Comparison of ENCODE assay signal across 8 cellular contexts in the genomic region with DNA sequence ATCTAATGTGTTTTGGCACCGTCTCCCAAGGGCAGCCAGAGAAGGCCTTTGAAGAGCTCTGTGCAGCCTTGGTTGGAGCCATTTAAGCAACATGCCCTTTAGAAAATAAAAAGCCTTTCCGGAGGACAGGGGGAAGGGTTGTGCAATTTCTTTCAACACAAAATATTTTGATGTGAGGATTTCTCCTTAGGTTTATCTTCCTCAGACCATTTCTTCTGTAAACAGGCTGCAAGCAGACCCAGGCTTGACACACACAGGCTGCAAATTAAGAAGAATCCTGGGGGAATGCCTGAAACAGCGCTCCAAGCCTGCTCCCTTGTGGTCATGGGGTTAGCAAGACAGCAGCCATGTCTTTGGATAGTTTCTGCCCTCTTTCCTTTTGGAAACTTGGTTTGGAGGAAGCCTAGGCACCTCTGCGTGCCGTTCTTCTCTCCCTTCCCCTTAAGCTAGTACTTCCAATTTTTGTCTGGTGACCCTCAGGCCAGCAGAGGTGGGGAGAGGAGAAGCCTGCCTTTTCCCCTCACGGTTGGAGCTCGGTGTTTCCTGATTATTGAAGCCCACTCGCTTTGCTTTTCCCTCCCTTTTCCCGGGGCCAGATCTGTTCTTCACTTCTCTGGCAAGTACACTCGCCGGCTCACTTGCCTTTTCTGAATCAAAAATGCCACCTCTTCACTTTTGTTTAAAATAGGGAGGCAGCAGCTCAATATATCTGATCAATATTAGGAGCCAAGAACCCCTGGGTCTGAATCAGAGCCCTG. TPM values are rescaled to one million over a fixed set of nuclear protein-coding genes. Genes with fewer than 3 reads are reported as not detected.
DNase-seq lines count a peak whose midpoint lies in the region; ATAC-seq, FAIRE-seq and TF ChIP-seq lines count a peak whose summit lies in the region.

No MANE protein-coding gene starts in this region.

- H3K4me3 ChIP-seq in GM12878: no peak overlapping the region
- no peak overlapping the region for H3K4me3 ChIP-seq in aorta (ENCODE audit: low read length in 2 of 2)

- RAD21 ChIA-PET in GM12878 (lab: Charles Lee; ENCODE audit: unreplicated experiment): interaction anchor here (1.0 to 2.5 kb wide), 2 partner anchors 17 to 167 kb away, joined by 3 to 31 read pairs; no protein-coding TSS in a partner anchor

- DNase-seq in activated naive CD8-positive, alpha-beta T cell treated with anti-CD3 and anti-CD28 coated beads for 36 hours: no peak
- no peak for DNase-seq in activated naive CD8-positive, alpha-beta T cell treated with anti-CD3 and anti-CD28 coated beads, Interleukin-2, amount 50 U/mL, for 24 hours
- DNase-seq in GM12878 (ENCODE audit: low read depth, low spot score) (no peak), left lobe of liver (ENCODE audit: low spot score) (no peak), aorta (peak; percentile 52 to 73), KG1 (lab: John Stamatoyannopoulos, UW) (no peak)
- no peak for DNase-seq in stimulated activated CD4-positive, alpha-beta T cell treated with anti-CD3 and anti-CD28 coated beads, Interleukin-12 subunit alpha, Interleukin-12 subunit beta, amount 100 ng/mL, for 4 hours

- whole genome bisulfite sequencing in GM12878 (ENCODE audit: insufficient coverage, insufficient replicate concordance, low lambda C conversion rate, missing lambda C conversion rate): 86% methylated on average over 11 of the region's 11 CpGs
- 70 to 73% methylated on average over 11 of the region's 11 CpGs for WGBS in aorta, 2 donors

- H3K36me3 ChIP-seq in GM12878 (ENCODE audit: control insufficient read depth in 2 of 2, insufficient read depth in 2 of 2, low read length in 1 of 2) (no peaks in the 10 kb centered on the region), aorta (ENCODE audit: control insufficient read depth in 1 of 2, insufficient read depth in 2 of 2, low read length in 1 of 2) (no peaks in the 10 kb centered on the region)

- H3K27ac ChIP-seq in GM12878 (ENCODE audit: control insufficient read depth, insufficient read depth) (no peak overlapping the region), aorta (ENCODE audit: low read depth in 1 of 2, low read length in 2 of 2) (peak overlapping the region; percentile 81 to 94)

- in situ Hi-C loops in GM12878 (cut with MboI): no loop called here

- CTCF ChIA-PET in GM12878 (lab: Yijun Ruan, JAX): interaction anchor here (0.9 to 2.5 kb wide), 6 partner anchors 34 to 180 kb away, joined by 3 to 19 read pairs (median 4); no protein-coding TSS in a partner anchor

- TF ChIP-seq CTCF in GM12878 (IDR thresholded peaks at IDR 0.05 in 2 of 3, conservative IDR thresholded peaks at IDR 0.05 in 1 of 3; ENCODE audit: control insufficient read depth in 2 of 3, extremely low read depth in 1 of 3, insufficient read depth in 1 of 3, low read depth in 3 of 3, low read length in 3 of 3): peak in 1 of 3 experiments; percentile 8; a peak in 1 of 6 replicates

- no peak overlapping the region for H3K9ac ChIP-seq in GM12878 (ENCODE audit: control insufficient read depth, insufficient read depth, low read length)

- BruUV-seq in GM12878 (replicated peaks; lab: Mats Ljungman, UMichigan): no TSS peak

- peak overlapping the region; percentile 4 for H3K27ac Mint-ChIP-seq in activated naive CD8-positive, alpha-beta T cell treated with anti-CD3 and anti-CD28 coated beads for 36 hours
- no peak overlapping the region for H3K27ac Mint-ChIP-seq in activated naive CD8-positive, alpha-beta T cell treated with anti-CD3 and anti-CD28 coated beads, Interleukin-2, amount 50 U/mL, for 24 hours

- no peak overlapping the region for H3K4me2 ChIP-seq in GM12878 (ENCODE audit: control insufficient read depth, insufficient read depth)

- H3K4me1 ChIP-seq in GM12878 (ENCODE audit: control insufficient read depth, insufficient read depth, low read length): peaks cover 5% of the 10 kb centered on the region; the same call in 1 of the 2 replicates
- H3K4me1 ChIP-seq in aorta (ENCODE audit: control insufficient read depth in 1 of 2, insufficient read depth in 2 of 2, low read length in 2 of 2): peaks cover 0 to 18% of the 10 kb centered on the region in 2 donors

- H3K4me1 Mint-ChIP-seq in activated naive CD8-positive, alpha-beta T cell treated with anti-CD3 and anti-CD28 coated beads for 36 hours: peaks cover 18% of the 10 kb centered on the region
- H3K4me1 Mint-ChIP-seq in activated naive CD8-positive, alpha-beta T cell treated with anti-CD3 and anti-CD28 coated beads, Interleukin-2, amount 50 U/mL, for 24 hours: peaks cover 14% of the 10 kb centered on the region

- TF ChIP-seq RAD21 in GM12878 (IDR thresholded peaks at IDR 0.05; ENCODE audit: insufficient read depth, low read depth, low read length): peak; percentile 39; the same call in 1 of the 2 replicates

- TF ChIP-seq EP300 in GM12878 (IDR thresholded peaks at IDR 0.05; ENCODE audit: borderline replicate concordance in 1 of 2, control insufficient read depth in 1 of 2, low read depth in 2 of 2, low read length in 2 of 2): no peak

- no peaks in the 10 kb centered on the region for H4K20me1 ChIP-seq in GM12878 (ENCODE audit: control insufficient read depth, insufficient read depth)

- H3K4me3 Mint-ChIP-seq in activated naive CD8-positive, alpha-beta T cell treated with anti-CD3 and anti-CD28 coated beads for 36 hours: no peak overlapping the region
- no peak overlapping the region for H3K4me3 Mint-ChIP-seq in activated naive CD8-positive, alpha-beta T cell treated with anti-CD3 and anti-CD28 coated beads, Interleukin-2, amount 50 U/mL, for 24 hours

- H3K9me3 ChIP-seq in GM12878 (replicated peaks; ENCODE audit: control insufficient read depth, insufficient read depth, low read length) (peaks cover 2% of the 10 kb centered on the region; the same call in 1 of the 3 replicates), aorta (ENCODE audit: control insufficient read depth, low read length) (no peaks in the 10 kb centered on the region)

- no peak for TF ChIP-seq POLR2A in GM12878 (IDR thresholded peaks at IDR 0.05; ENCODE audit: low read depth, low read length)

- H3K9me3 Mint-ChIP-seq in activated naive CD8-positive, alpha-beta T cell treated with anti-CD3 and anti-CD28 coated beads for 36 hours: peaks cover 7% of the 10 kb centered on the region
- H3K9me3 Mint-ChIP-seq in activated naive CD8-positive, alpha-beta T cell treated with anti-CD3 and anti-CD28 coated beads, Interleukin-2, amount 50 U/mL, for 24 hours: peaks cover 5% of the 10 kb centered on the region

- intact Hi-C loops in GM12878 (cut with micrococcal nuclease; ENCODE audit: unreplicated experiment) (no loop called here), aorta (cut with DNase I) (loop anchor here (1.0 to 10.0 kb wide), 2 partner anchors 10 to 80 kb away; no protein-coding TSS in a partner anchor)

- SMC1A ChIA-PET in GM12878 (lab: Charles Lee; ENCODE audit: uncharacterized antibody, unreplicated experiment): interaction anchor here (0.8 to 3.0 kb wide), 8 partner anchors 16 to 173 kb away, joined by 3 to 30 read pairs (median 4); no protein-coding TSS in a partner anchor

- H3K36me3 Mint-ChIP-seq in activated naive CD8-positive, alpha-beta T cell treated with anti-CD3 and anti-CD28 coated beads for 36 hours: peaks cover 10% of the 10 kb centered on the region
- no peaks in the 10 kb centered on the region for H3K36me3 Mint-ChIP-seq in activated naive CD8-positive, alpha-beta T cell treated with anti-CD3 and anti-CD28 coated beads, Interleukin-2, amount 50 U/mL, for 24 hours (ENCODE audit: low read depth)

- no peaks in the 10 kb centered on the region for H3K27me3 Mint-ChIP-seq in activated naive CD8-positive, alpha-beta T cell treated with anti-CD3 and anti-CD28 coated beads for 36 hours
- no peaks in the 10 kb centered on the region for H3K27me3 Mint-ChIP-seq in activated naive CD8-positive, alpha-beta T cell treated with anti-CD3 and anti-CD28 coated beads, Interleukin-2, amount 50 U/mL, for 24 hours

- no peak for ATAC-seq in activated naive CD8-positive, alpha-beta T cell treated with anti-CD3 and anti-CD28 coated beads, Interleukin-2, amount 50 U/mL, for 24 hours
- ATAC-seq in GM12878 (no peak), left lobe of liver (peak; percentile 51), aorta (ENCODE audit: low FRiP score) (peak; percentile 73), GM21423 (IDR thresholded peaks at IDR 0.05; ENCODE audit: unreplicated experiment) (no peak)

- H3K79me2 ChIP-seq in GM12878 (ENCODE audit: control insufficient read depth, insufficient read depth, low read length): no peaks in the 10 kb centered on the region

- H3K27me3 ChIP-seq in GM12878 (replicated peaks in 1 of 2; ENCODE audit: control insufficient read depth in 2 of 2, insufficient read depth in 2 of 2, low read length in 1 of 2) (no peaks in the 10 kb centered on the region), aorta (ENCODE audit: control insufficient read depth in 1 of 2, insufficient read depth in 2 of 2, low read length in 1 of 2) (no peaks in the 10 kb centered on the region)

- no peak overlapping the region for H2AFZ ChIP-seq in GM12878 (ENCODE audit: control insufficient read depth, low read depth, low read length)

- no peak for FAIRE-seq in GM12878 (lab: Jason Lieb, UNC)

- POLR2A ChIA-PET in GM12878 (lab: Charles Lee): interaction anchor here (1.1 kb wide), 1 partner anchor 10 kb away, joined by 3 read pairs; no protein-coding TSS in a partner anchor

TF ChIP-seq in GM12878, 131 proteins besides CTCF, POLR2A, EP300 and RAD21 (continues in another document):
- no peak for TF ChIP-seq SREBF1 (IDR thresholded peaks at IDR 0.05; ENCODE audit: low read length)
- 0 out of 2 replicates have a peak, but pooled peaks have one; percentile 24 for TF ChIP-seq SMC3 (IDR thresholded peaks at IDR 0.05; ENCODE audit: borderline replicate concordance, low read length)
- no peak for TF ChIP-seq YY1 (IDR thresholded peaks at IDR 0.05; ENCODE audit: low read depth, low read length)
- TF ChIP-seq TCF12 (IDR thresholded peaks at IDR 0.05; ENCODE audit: low read depth, low read length): no peak

RNA-seq across cellular contexts. Expression of gene NOX3, which starts 39.6 kb away (rescaled TPM):
- total RNA-seq in activated naive CD8-positive, alpha-beta T cell treated with anti-CD3 and anti-CD28 coated beads for 36 hours: not detected
- not detected in 2 replicates for total RNA-seq in GM12878 (2013; cell fraction: nucleolus; rRNA removed)
- total RNA-seq in GM12878 (2014; rRNA removed): not detected in 2 replicates
- not detected in 2 replicates for total RNA-seq in GM12878 (2014; rRNA removed; fragmentation: Illumina TruSeq; extraction: Trizol)
- not detected in 2 replicates for total RNA-seq in GM12878 (2021)
- polyA plus RNA-seq in GM12878 (2011; ENCODE audit: low read depth): not detected
- polyA plus RNA-seq in GM12878 (2011; rRNA removed): not detected in 2 replicates
- not detected in 2 replicates for polyA plus RNA-seq in GM12878 (2011; cell fraction: cytosol; rRNA removed)
- polyA plus RNA-seq in GM12878 (2011; cell fraction: nucleus; rRNA removed): not detected in 2 replicates
- polyA plus RNA-seq in GM12878 (2012): 0.07 TPM in 1 of 2 replicates, not detected in the other
- polyA plus RNA-seq in GM12878 (2014; fragmentation: Illumina TruSeq; extraction: Trizol): not detected in 2 replicates
- not detected for polyA plus RNA-seq in GM12878 (2014; fragmentation: Nextera tagmentation; extraction: Ambion mirVana)
- not detected in 2 replicates for polyA plus RNA-seq in GM12878 (2014; rRNA removed)
- polyA plus RNA-seq in GM12878 (2016; fragmentation: Nextera tagmentation; extraction: Ambion mirVana): not detected
- polyA minus RNA-seq in GM12878 (2011; rRNA and poly(A)+ RNA removed): not detected in 2 replicates
- polyA minus RNA-seq in GM12878 (2011; cell fraction: cytosol; rRNA and poly(A)+ RNA removed): not detected in 2 replicates
- not detected in 2 replicates for polyA minus RNA-seq in GM12878 (2011; cell fraction: nucleus; rRNA and poly(A)+ RNA removed)
- not detected for total RNA-seq in left lobe of liver
- not detected for total RNA-seq in aorta
- not detected for polyA plus RNA-seq in aorta

Comparison
In these comparisons a context has a peak if more than half of its experiments do, and no peak if none do; other contexts are left out.
1. DNase-seq: peak in aorta (2 of 2); none in activated naive CD8-positive, alpha-beta T cell treated with anti-CD3 and anti-CD28 coated beads for 36 hours (single experiment), activated naive CD8-positive, alpha-beta T cell treated with anti-CD3 and anti-CD28 coated beads, Interleukin-2, amount 50 U/mL, for 24 hours (single experiment), GM12878 (single experiment), left lobe of liver (single experiment), stimulated activated CD4-positive, alpha-beta T cell treated with anti-CD3 and anti-CD28 coated beads, Interleukin-12 subunit alpha, Interleukin-12 subunit beta, amount 100 ng/mL, for 4 hours (single experiment) and KG1 (single experiment).
2. ATAC-seq: peak in left lobe of liver (single experiment) and aorta (single experiment); none in activated naive CD8-positive, alpha-beta T cell treated with anti-CD3 and anti-CD28 coated beads, Interleukin-2, amount 50 U/mL, for 24 hours (single experiment), GM12878 (single experiment) and GM21423 (single experiment).